25 cellular contexts compared by ENCODE assay signal in genomic region chr3:177579419-177579818, GRCh38.
A peak's percentile ranks its signal among the peaks of the same experiment; 100 is the strongest.
DNase-seq lines count a peak whose midpoint lies in the region; ATAC-seq, FAIRE-seq and TF ChIP-seq lines count a peak whose summit lies in the region.
"Had no signal": no experiment of that assay in that cellular context is flagged by ENCODE, and none has a peak within 500 bp of the region (broad histone marks: within the 10 kb centered on the region; RNA-seq: fewer than 3 reads in every experiment).

No MANE protein-coding gene starts in this region.

- H3K9me3 Mint-ChIP-seq in HFFc6 = no peaks in the 10 kb centered on the region
- no peaks in the 10 kb centered on the region for H3K9me3 Mint-ChIP-seq in activated T-cell treated with anti-CD3 and anti-CD28 coated beads, Interleukin-2, amount 50 U/mL, for 24 hours

- peak; percentile 29 for DNase-seq in HFFc6
- DNase-seq in amniotic epithelial cell (ENCODE audit: low read depth) = peak; percentile 78
- DNase-seq in fibroblast of mammary gland (ENCODE audit: low read depth) = peak; percentile 64
- DNase-seq in upper lobe of left lung = no peak
- DNase-seq in activated effector memory CD4-positive, alpha-beta T cell treated with Interleukin-2 at 50 U/mL for 16 hours = no peak
- DNase-seq in GM12892 (ENCODE audit: insufficient read length) = no peak
- DNase-seq in activated T-cell treated with anti-CD3 and anti-CD28 coated beads, Interleukin-2, amount 50 U/mL, for 24 hours = no peak
- DNase-seq: CD4-positive, CD25-positive, alpha-beta regulatory T cell; KG1; MV-4-11; NCI-H1105 treated with DMSO at 0.1 percent for 48 hours; NCI-H1694; NCI-H2081; NCI-H2171; NCI-H345; NCI-H524; NCI-H774; NK-92 treated with Interleukin-12 subunit alpha and Interleukin-12 subunit beta, amount 100 ng/mL, for 24 hours; SIG-M5 had no signal

- no peak for TF ChIP-seq EP300 in upper lobe of left lung (IDR thresholded peaks at IDR 0.05)

- H3K27ac Mint-ChIP-seq in HFFc6 = no peak overlapping the region
- H3K27ac Mint-ChIP-seq in activated T-cell treated with anti-CD3 and anti-CD28 coated beads, Interleukin-2, amount 50 U/mL, for 24 hours = no peak overlapping the region

- H3K4me1 Mint-ChIP-seq in HFFc6 (ENCODE audit: low read depth) = peaks cover 10% of the 10 kb centered on the region
- H3K4me1 Mint-ChIP-seq in activated T-cell treated with anti-CD3 and anti-CD28 coated beads, Interleukin-2, amount 50 U/mL, for 24 hours (ENCODE audit: low read depth) = no peaks in the 10 kb centered on the region

- no peak overlapping the region for H3K27ac ChIP-seq in upper lobe of left lung
- H3K27ac ChIP-seq: RWPE1 had no signal

- H3K27me3 Mint-ChIP-seq in HFFc6 (ENCODE audit: insufficient read depth) = peaks cover 3% of the 10 kb centered on the region
- no peaks in the 10 kb centered on the region for H3K27me3 Mint-ChIP-seq in activated T-cell treated with anti-CD3 and anti-CD28 coated beads, Interleukin-2, amount 50 U/mL, for 24 hours
- H3K27me3 Mint-ChIP-seq: CD4-positive, CD25-positive, alpha-beta regulatory T cell had no signal

- no peak for TF ChIP-seq POLR2A in upper lobe of left lung (IDR thresholded peaks at IDR 0.05)
- no peak for TF ChIP-seq POLR2A in GM12892 (IDR thresholded peaks at IDR 0.05; ENCODE audit: low read depth, low read length)

- H3K9me3 ChIP-seq in upper lobe of left lung = no peaks in the 10 kb centered on the region

- H3K4me3 Mint-ChIP-seq in HFFc6 = no peak overlapping the region
- no peak overlapping the region for H3K4me3 Mint-ChIP-seq in activated T-cell treated with anti-CD3 and anti-CD28 coated beads, Interleukin-2, amount 50 U/mL, for 24 hours
- H3K4me3 Mint-ChIP-seq: CD4-positive, CD25-positive, alpha-beta regulatory T cell had no signal

- 96 to 97% methylated on average over 4 of the region's 4 CpGs for WGBS in upper lobe of left lung, 2 donors

- peaks cover 11% of the 10 kb centered on the region; the same call in 1 of the 2 replicates for H3K36me3 Mint-ChIP-seq in HFFc6 (ENCODE audit: low read depth)
- no peaks in the 10 kb centered on the region for H3K36me3 Mint-ChIP-seq in activated T-cell treated with anti-CD3 and anti-CD28 coated beads, Interleukin-2, amount 50 U/mL, for 24 hours (ENCODE audit: low read depth)
- H3K36me3 Mint-ChIP-seq: CD4-positive, CD25-positive, alpha-beta regulatory T cell had no signal

- H3K27me3 ChIP-seq in upper lobe of left lung = no peaks in the 10 kb centered on the region

- no peaks in the 10 kb centered on the region for H3K36me3 ChIP-seq in upper lobe of left lung

- ATAC-seq in upper lobe of left lung (ENCODE audit: low FRiP score in 2 of 2) = no peak
- ATAC-seq: GM12878, HCT116, HepG2, SK-N-SH treated with all-trans-retinoic acid at 6 μM for 48 hours had no signal

- no peak overlapping the region for H3K4me3 ChIP-seq in fibroblast of mammary gland (ENCODE audit: control insufficient read depth, low read depth, low read length)
- H3K4me3 ChIP-seq in upper lobe of left lung = no peak overlapping the region
- H3K4me3 ChIP-seq: GM12878 had no signal

- no peak for FAIRE-seq in GM12892 (lab: Jason Lieb, UNC)
- FAIRE-seq: GM12878, H1, HepG2 had no signal

- TF ChIP-seq CTCF in HFFc6 (IDR thresholded peaks at IDR 0.05) (no peak), fibroblast of mammary gland (conservative IDR thresholded peaks at IDR 0.05; ENCODE audit: control insufficient read depth, insufficient read depth, low read depth, low read length) (no peak), upper lobe of left lung (IDR thresholded peaks at IDR 0.05) (no peak)

- peaks cover 3 to 4% (median 4%) of the 10 kb centered on the region in 4 donors for H3K4me1 ChIP-seq in upper lobe of left lung

Comparison
In these comparisons a context has a peak if more than half of its experiments do, and no peak if none do; other contexts are left out.
1. DNase-seq: peak in HFFc6 (single experiment), amniotic epithelial cell (single experiment) and fibroblast of mammary gland (single experiment); none in upper lobe of left lung (0 of 2), activated effector memory CD4-positive, alpha-beta T cell treated with Interleukin-2 at 50 U/mL for 16 hours (single experiment), GM12892 (single experiment) and activated T-cell treated with anti-CD3 and anti-CD28 coated beads, Interleukin-2, amount 50 U/mL, for 24 hours (single experiment).